ENCODE assay signal across 28 cellular contexts in the genomic region with DNA sequence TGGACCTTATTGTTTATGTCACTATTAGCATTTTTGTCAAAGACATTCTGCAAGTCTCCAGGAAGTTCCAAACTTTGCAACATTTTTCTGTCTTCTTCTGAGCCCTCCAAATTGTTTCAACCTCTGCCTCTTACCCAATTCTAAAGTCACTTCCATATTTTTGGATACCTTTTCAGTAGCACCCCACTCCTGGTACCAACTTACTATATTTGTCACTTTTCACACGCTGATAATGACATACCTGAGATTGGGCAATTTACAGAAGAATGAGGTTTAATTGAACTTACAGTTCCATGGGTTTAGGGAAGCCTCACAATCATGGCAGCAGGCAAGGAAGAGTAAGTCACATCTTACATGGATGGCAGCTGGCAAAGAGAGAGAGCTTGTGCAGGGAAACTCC.
"Had no signal": no experiment of that assay in that cellular context is flagged by ENCODE, and none has a peak within 500 bp of the region (broad histone marks: within the 10 kb centered on the region; RNA-seq: fewer than 3 reads in every experiment).

No MANE protein-coding gene starts in this region.

- FAIRE-seq: colon, endometrium, endothelial cell of umbilical vein, frontal cortex had no signal

- H3K4me3 ChIP-seq: colonic mucosa, coronary artery, dorsolateral prefrontal cortex, esophagus muscularis mucosa, esophagus squamous epithelium, gastrocnemius medialis, gastroesophageal sphincter, heart left ventricle, heart right ventricle had no signal

- H3K9me3 ChIP-seq: colonic mucosa, gastrocnemius medialis had no signal

- DNase-seq: colonic mucosa; cortex of kidney; dermis blood vessel endothelial cell; dorsolateral prefrontal cortex; effector CD4-positive, alpha-beta T cell; effector CD8-positive, alpha-beta T cell; effector memory CD4-positive, alpha-beta T cell; effector memory CD8-positive, alpha-beta T cell; endodermal cell; erythroblast; esophagus squamous epithelium; foreskin fibroblast; foreskin keratinocyte; foreskin melanocyte; gastrocnemius medialis; glutamatergic neuron; head of caudate nucleus; heart left ventricle; heart right ventricle had no signal

- H3K27ac ChIP-seq: colonic mucosa, coronary artery, epithelial cell of prostate, esophagus muscularis mucosa, esophagus squamous epithelium, foreskin keratinocyte, gastrocnemius medialis, gastroesophageal sphincter, heart left ventricle, heart right ventricle had no signal

- H3K4me1 ChIP-seq: colonic mucosa, esophagus muscularis mucosa, esophagus squamous epithelium, foreskin keratinocyte, gastrocnemius medialis, gastroesophageal sphincter, heart left ventricle, heart right ventricle had no signal

- ATAC-seq: effector memory CD8-positive, alpha-beta T cell; esophagus mucosa; foreskin keratinocyte; gastrocnemius medialis; gastroesophageal sphincter; heart left ventricle; heart right ventricle had no signal

- H3K27me3 ChIP-seq: colonic mucosa, dorsolateral prefrontal cortex, esophagus muscularis mucosa, esophagus squamous epithelium, foreskin keratinocyte, gastrocnemius medialis, gastroesophageal sphincter, heart left ventricle, heart right ventricle had no signal

- H3K36me3 ChIP-seq: colonic mucosa, esophagus muscularis mucosa, esophagus squamous epithelium, gastrocnemius medialis, gastroesophageal sphincter, heart left ventricle, heart right ventricle had no signal
